ENCODE assay signal across 37 cellular contexts in the genomic region with DNA sequence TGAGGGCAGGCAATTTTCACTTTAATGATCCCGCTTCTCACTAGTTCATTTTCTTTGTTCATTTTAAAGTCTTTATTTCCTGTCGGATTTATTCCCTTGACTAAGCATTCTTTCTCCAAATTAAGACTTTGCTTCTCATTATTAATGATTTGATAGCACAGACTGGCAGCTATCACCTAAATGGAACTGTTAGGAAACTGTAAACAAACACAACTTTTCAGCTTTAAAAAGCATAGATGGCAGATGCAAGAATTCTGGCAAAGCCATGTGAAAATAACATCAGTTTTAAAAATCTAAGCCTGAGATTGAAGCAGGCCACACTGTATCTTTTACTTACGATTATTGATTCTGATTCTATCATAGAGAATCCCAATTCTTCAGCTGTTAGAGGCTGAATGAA.
"Had no signal": no experiment of that assay in that cellular context is flagged by ENCODE, and none has a peak within 500 bp of the region (broad histone marks: within the 10 kb centered on the region; RNA-seq: fewer than 3 reads in every experiment).

No MANE protein-coding gene starts in this region.

- H3K27me3 Mint-ChIP-seq: activated CD4-positive, alpha-beta memory T cell treated with anti-CD3 and anti-CD28 coated beads for 36 hours; activated CD4-positive, alpha-beta T cell treated with anti-CD3 and anti-CD28 coated beads for 36 hours; activated CD4-positive, alpha-beta T cell treated with anti-CD3 and anti-CD28 coated beads, Interleukin-2, amount 10 ng/mL, durations not matched to agents 7 days and 5 days; activated CD8-positive, alpha-beta T cell treated with anti-CD3 and anti-CD28 coated beads for 36 hours; activated naive CD8-positive, alpha-beta T cell treated with anti-CD3 and anti-CD28 coated beads for 36 hours; activated T-helper 17 cell treated with anti-CD3 and anti-CD28 coated beads, Interleukin-2, amount 50 U/mL, for 72 hours had no signal

- H3K4me1 ChIP-seq: adrenal gland, breast epithelium had no signal

- H3K9me3 ChIP-seq: adrenal gland, body of pancreas, breast epithelium had no signal

- H3K4me3 Mint-ChIP-seq: activated CD4-positive, alpha-beta memory T cell treated with anti-CD3 and anti-CD28 coated beads for 36 hours; activated CD4-positive, alpha-beta T cell treated with anti-CD3 and anti-CD28 coated beads for 36 hours; activated CD4-positive, alpha-beta T cell treated with anti-CD3 and anti-CD28 coated beads, Interleukin-2, amount 10 ng/mL, durations not matched to agents 7 days and 5 days; activated CD8-positive, alpha-beta T cell treated with anti-CD3 and anti-CD28 coated beads for 36 hours; activated naive CD4-positive, alpha-beta T cell treated with anti-CD3 and anti-CD28 coated beads for 36 hours; activated naive CD8-positive, alpha-beta T cell treated with anti-CD3 and anti-CD28 coated beads for 36 hours; activated T-cell treated with anti-CD3 and anti-CD28 coated beads, Interleukin-2, amount 50 U/mL, for 4 hours; activated T-cell treated with anti-CD3 and anti-CD28 coated beads, Interleukin-2, amount 50 U/mL, for 72 hours; activated T-helper 1 cell treated with anti-CD3 and anti-CD28 coated beads, Interleukin-12 subunit alpha, Interleukin-12 subunit beta, Interleukin-2, Interleukin-4 antibody, amounts not matched to agents 30 ng/mL and 10 ng/mL and 1 ng/mL, durations not matched to agents 14 hours and 24 hours and 36 hours; activated T-helper 17 cell treated with anti-CD3 and anti-CD28 coated beads, Interleukin-2, amount 50 U/mL, for 72 hours; T-helper 1 cell treated with Interleukin-12 subunit alpha and Interleukin-12 subunit beta and Interleukin-4 antibody, amounts not matched to agents 30 μg/mL and 1 μg/mL, for 36 hours; T-helper 2 cell treated with Interferon-gamma antibody and Interleukin-4, amounts not matched to agents 5 μg/mL and 100 μg/mL, for 36 hours; WTC11 had no signal

- DNase-seq: activated CD4-positive, alpha-beta memory T cell treated with anti-CD3 and anti-CD28 coated beads for 36 hours; activated CD4-positive, alpha-beta T cell treated with anti-CD3 and anti-CD28 coated beads for 1 hour; activated CD4-positive, alpha-beta T cell treated with anti-CD3 and anti-CD28 coated beads for 36 hours; activated CD4-positive, alpha-beta T cell treated with anti-CD3 and anti-CD28 coated beads for 48 hours; activated CD4-positive, alpha-beta T cell treated with anti-CD3 and anti-CD28 coated beads, Interleukin-2, amount 10 ng/mL, durations not matched to agents 7 days and 5 days; activated CD4-positive, alpha-beta T cell treated with anti-CD3 and anti-CD28 coated beads, Interleukin-2, amount 50 U/mL, for 4 hours; activated CD4-positive, CD25-positive, alpha-beta regulatory T cell; activated CD8-positive, alpha-beta memory T cell treated with anti-CD3 and anti-CD28 coated beads, Interleukin-2, amount 50 U/mL, for 4 hours; activated CD8-positive, alpha-beta T cell treated with anti-CD3 and anti-CD28 coated beads for 36 hours; activated effector memory CD4-positive, alpha-beta T cell treated with anti-CD3 and anti-CD28 coated beads, Interleukin-2, amount 50 U/mL, for 16 hours; activated gamma-delta T cell treated with Interleukin-2 at 50 U/mL for 16 hours; activated naive CD4-positive, alpha-beta T cell; activated naive CD4-positive, alpha-beta T cell treated with anti-CD3 and anti-CD28 coated beads for 36 hours; activated naive CD4-positive, alpha-beta T cell treated with anti-CD3 and anti-CD28 coated beads, Interleukin-2, amount 50 U/mL, for 16 hours; activated naive CD8-positive, alpha-beta T cell treated with anti-CD3 and anti-CD28 coated beads for 36 hours; activated T-cell treated with anti-CD3 and anti-CD28 coated beads for 4 hours; activated T-cell treated with anti-CD3 and anti-CD28 coated beads, Interleukin-2, amount 50 U/mL, for 1 hour; activated T-cell treated with anti-CD3 and anti-CD28 coated beads, Interleukin-2, amount 50 U/mL, for 4 hours; activated T-cell treated with anti-CD3 and anti-CD28 coated beads, Interleukin-2, amount 50 U/mL, for 72 hours; adrenal gland; amniotic stem cell; aorta; brain microvascular endothelial cell; central memory CD4-positive, alpha-beta T cell; T-helper 1 cell; T-helper 2 cell; T-helper 9 cell had no signal

- H3K27ac Mint-ChIP-seq: activated CD4-positive, alpha-beta memory T cell treated with anti-CD3 and anti-CD28 coated beads for 36 hours; activated CD4-positive, alpha-beta T cell treated with anti-CD3 and anti-CD28 coated beads for 36 hours; activated CD4-positive, alpha-beta T cell treated with anti-CD3 and anti-CD28 coated beads, Interleukin-2, amount 10 ng/mL, durations not matched to agents 7 days and 5 days; activated CD8-positive, alpha-beta T cell treated with anti-CD3 and anti-CD28 coated beads for 36 hours; activated naive CD4-positive, alpha-beta T cell treated with anti-CD3 and anti-CD28 coated beads for 36 hours; activated naive CD4-positive, alpha-beta T cell treated with anti-CD3 and anti-CD28 coated beads, Interleukin-2, amount 50 U/mL, for 72 hours; activated naive CD8-positive, alpha-beta T cell treated with anti-CD3 and anti-CD28 coated beads for 36 hours; activated T-cell treated with anti-CD3 and anti-CD28 coated beads, Interleukin-2, amount 50 U/mL, for 72 hours; activated T-helper 1 cell treated with anti-CD3 and anti-CD28 coated beads, Interleukin-12 subunit alpha, Interleukin-12 subunit beta, Interleukin-2, Interleukin-4 antibody, amounts not matched to agents 30 ng/mL and 10 ng/mL and 1 ng/mL, durations not matched to agents 14 hours and 24 hours and 36 hours; activated T-helper 17 cell treated with anti-CD3 and anti-CD28 coated beads, Interleukin-2, amount 50 U/mL, for 72 hours; T-helper 1 cell treated with Interleukin-12 subunit alpha and Interleukin-12 subunit beta and Interleukin-4 antibody, amounts not matched to agents 30 μg/mL and 1 μg/mL, for 36 hours; T-helper 2 cell treated with Interferon-gamma antibody and Interleukin-4, amounts not matched to agents 5 μg/mL and 100 μg/mL, for 36 hours; WTC11 had no signal

- H3K36me3 ChIP-seq: adrenal gland, brain microvascular endothelial cell, breast epithelium had no signal

- H3K4me1 Mint-ChIP-seq: activated CD4-positive, alpha-beta T cell treated with anti-CD3 and anti-CD28 coated beads for 36 hours; activated CD4-positive, alpha-beta T cell treated with anti-CD3 and anti-CD28 coated beads, Interleukin-2, amount 10 ng/mL, durations not matched to agents 7 days and 5 days; activated naive CD8-positive, alpha-beta T cell treated with anti-CD3 and anti-CD28 coated beads for 36 hours; activated T-helper 17 cell treated with anti-CD3 and anti-CD28 coated beads, Interleukin-2, amount 50 U/mL, for 72 hours; WTC11 had no signal

- H3K4me3 ChIP-seq: body of pancreas, breast epithelium had no signal

- H3K27me3 ChIP-seq: adrenal gland, body of pancreas, brain microvascular endothelial cell, breast epithelium had no signal

- ATAC-seq: activated CD4-positive, alpha-beta T cell treated with anti-CD3 and anti-CD28 coated beads for 36 hours; activated CD4-positive, CD25-positive, alpha-beta regulatory T cell treated with anti-CD3 and anti-CD28 coated beads, Interleukin-2, amount 50 U/mL, for 24 hours; activated CD8-positive, alpha-beta T cell treated with anti-CD3 and anti-CD28 coated beads for 36 hours; activated naive CD4-positive, alpha-beta T cell treated with anti-CD3 and anti-CD28 coated beads, Interleukin-2, amount 50 U/mL, for 72 hours; activated T-cell treated with anti-CD3 and anti-CD28 coated beads, Interleukin-2, amount 50 U/mL, for 4 hours; activated T-cell treated with anti-CD3 and anti-CD28 coated beads, Interleukin-2, amount 50 U/mL, for 72 hours; activated T-helper 17 cell treated with anti-CD3 and anti-CD28 coated beads, Interleukin-2, amount 50 U/mL, for 72 hours; WTC11 had no signal

- H3K27ac ChIP-seq: adrenal gland, body of pancreas, brain microvascular endothelial cell, breast epithelium, VCaP had no signal

- H3K36me3 Mint-ChIP-seq: activated CD4-positive, alpha-beta memory T cell treated with anti-CD3 and anti-CD28 coated beads for 36 hours; activated naive CD8-positive, alpha-beta T cell treated with anti-CD3 and anti-CD28 coated beads for 36 hours had no signal
